ENCODE assay signal across 22 cellular contexts in the genomic region with DNA sequence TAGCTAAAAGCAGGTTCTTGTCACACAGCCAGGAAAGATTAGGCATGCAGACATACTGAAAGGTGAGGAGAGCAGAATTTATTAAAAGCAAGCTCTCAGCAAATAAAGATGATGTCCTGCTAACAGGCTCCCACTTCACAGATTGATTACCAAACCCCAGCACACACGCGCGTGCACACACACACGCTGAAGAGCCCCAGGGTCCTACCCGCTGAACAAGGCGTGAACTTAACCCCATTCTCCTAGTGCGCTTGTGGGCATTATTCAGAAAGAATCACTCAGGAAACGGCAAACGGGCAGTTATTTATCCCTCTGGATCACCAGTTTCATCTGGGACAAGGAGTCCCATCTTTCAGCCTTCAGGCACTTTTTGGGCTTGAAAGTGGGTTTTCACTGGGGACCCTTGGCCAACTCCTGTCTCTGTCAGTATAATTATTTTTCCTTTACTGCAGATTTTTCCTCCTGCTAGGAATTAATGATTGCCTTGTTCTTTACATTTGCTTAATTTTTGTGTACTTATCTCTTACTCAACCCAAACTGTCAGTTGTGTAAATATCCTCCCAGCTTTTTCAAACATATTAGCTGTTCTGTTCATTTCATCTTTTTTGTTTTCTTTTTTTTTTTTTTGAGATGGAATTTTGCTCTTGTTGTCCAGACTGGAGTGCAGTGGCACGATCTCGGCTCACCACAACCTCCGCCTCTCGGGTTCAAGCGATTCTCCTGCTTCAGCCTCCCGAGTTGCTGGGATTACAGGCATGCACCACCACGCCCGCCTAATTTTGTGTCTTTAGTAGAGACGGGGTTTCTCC.
"Had no signal": no experiment of that assay in that cellular context is flagged by ENCODE, and none has a peak within 500 bp of the region (broad histone marks: within the 10 kb centered on the region; RNA-seq: fewer than 3 reads in every experiment).

No MANE protein-coding gene starts in this region.

- DNase-seq: activated CD4-positive, alpha-beta T cell treated with anti-CD3 and anti-CD28 coated beads for 4 hours; activated CD4-positive, alpha-beta T cell treated with anti-CD3 and anti-CD28 coated beads, Interleukin-2, amount 50 U/mL, for 48 hours; activated CD4-positive, CD25-positive, alpha-beta regulatory T cell; activated CD8-positive, alpha-beta memory T cell treated with anti-CD3 and anti-CD28 coated beads, Interleukin-2, amount 50 U/mL, for 48 hours; activated naive CD4-positive, alpha-beta T cell; activated naive CD8-positive, alpha-beta T cell treated with anti-CD3 and anti-CD28 coated beads for 36 hours; activated T-cell treated with anti-CD3 and anti-CD28 coated beads, Interleukin-2, amount 50 U/mL, for 4 hours; central memory CD4-positive, alpha-beta T cell; dorsolateral prefrontal cortex; endodermal cell; esophagus squamous epithelium; heart right ventricle; left ventricle myocardium inferior; mammary epithelial cell; natural killer cell; stimulated activated CD4-positive, alpha-beta T cell treated with anti-CD3 and anti-CD28 coated beads, Interleukin-4, amount 100 ng/mL, for 24 hours; substantia nigra; T-helper 17 cell; thyroid gland; upper lobe of right lung had no signal

- H3K27me3 ChIP-seq: dorsolateral prefrontal cortex, esophagus squamous epithelium, gastroesophageal sphincter, heart right ventricle, thyroid gland, upper lobe of right lung had no signal

- FAIRE-seq: astrocyte had no signal

- H3K9me3 ChIP-seq: gastroesophageal sphincter, thyroid gland, upper lobe of right lung had no signal

- H3K27ac ChIP-seq: dorsolateral prefrontal cortex, esophagus squamous epithelium, gastroesophageal sphincter, heart right ventricle, left ventricle myocardium inferior, thyroid gland, upper lobe of right lung had no signal

- H3K4me3 ChIP-seq: dorsolateral prefrontal cortex, esophagus squamous epithelium, gastroesophageal sphincter, heart right ventricle, left ventricle myocardium inferior, thyroid gland, upper lobe of right lung had no signal

- H3K4me1 ChIP-seq: esophagus squamous epithelium, thyroid gland, upper lobe of right lung had no signal

- ATAC-seq: activated T-cell treated with anti-CD3 and anti-CD28 coated beads, Interleukin-2, amount 50 U/mL, for 4 hours; gastroesophageal sphincter; heart right ventricle; natural killer cell; T-helper 17 cell; upper lobe of right lung had no signal
